8 cellular contexts compared by ENCODE assay signal in genomic region chr13:99658266-99658991, GRCh38. TPM values are rescaled to one million over a fixed set of nuclear protein-coding genes. Genes with fewer than 3 reads are reported as not detected.
A peak's percentile ranks its signal among the peaks of the same experiment; 100 is the strongest.
DNase-seq lines count a peak whose midpoint lies in the region; ATAC-seq, FAIRE-seq and TF ChIP-seq lines count a peak whose summit lies in the region.

No MANE protein-coding gene starts in this region.

- H3K9me2 ChIP-seq in MM.1S (replicated peaks; ENCODE audit: insufficient read depth, low read length), result no peaks in the 10 kb centered on the region

- peak overlapping the region; percentile 17; the same call in 1 of the 2 replicates for H3K4me2 ChIP-seq in MM.1S (ENCODE audit: low read depth, low read length)
- peak overlapping the region; percentile 95 for H3K4me2 ChIP-seq in smooth muscle cell

- H3K4me1 ChIP-seq in MM.1S (ENCODE audit: low read length), result no peaks in the 10 kb centered on the region
- H3K4me1 ChIP-seq in smooth muscle cell (ENCODE audit: low read depth), result peaks cover 61% of the 10 kb centered on the region

- WGBS in smooth muscle cell (ENCODE audit: low lambda C conversion rate), result 3% methylated on average over 24 of the region's 26 CpGs

- H2AFZ ChIP-seq in MM.1S (ENCODE audit: low read length), result no peak overlapping the region
- peak overlapping the region; percentile 99 for H2AFZ ChIP-seq in smooth muscle cell (ENCODE audit: low read depth)

- H3K9ac ChIP-seq in MM.1S (ENCODE audit: low read length) (no peak overlapping the region), smooth muscle cell (ENCODE audit: low read depth) (peak overlapping the region; percentile 61)

- H3F3A ChIP-seq in MM.1S (ENCODE audit: insufficient read depth, low read length) (no peaks in the 10 kb centered on the region; the same call in 1 of the 2 replicates), smooth muscle cell (ENCODE audit: low read depth) (no peaks in the 10 kb centered on the region)

- no peak for FAIRE-seq in HTR-8/SVneo (lab: Jason Lieb, UNC)

- no peaks in the 10 kb centered on the region for H4K20me1 ChIP-seq in MM.1S (ENCODE audit: insufficient read depth, low read length)
- no peaks in the 10 kb centered on the region for H4K20me1 ChIP-seq in smooth muscle cell (ENCODE audit: low read depth)

- H3K4me3 ChIP-seq in MM.1S (ENCODE audit: low read length), result no peak overlapping the region
- peak overlapping the region; percentile 60 for H3K4me3 ChIP-seq in smooth muscle cell

- no peaks in the 10 kb centered on the region for H3K36me3 ChIP-seq in MM.1S (replicated peaks; ENCODE audit: insufficient read depth, low read length)
- no peaks in the 10 kb centered on the region for H3K36me3 ChIP-seq in smooth muscle cell (ENCODE audit: low read depth)

- TF ChIP-seq CTCF in MM.1S (IDR thresholded peaks at IDR 0.05; ENCODE audit: low read length), result peak; percentile 31
- TF ChIP-seq CTCF in VCaP (conservative IDR thresholded peaks at IDR 0.05), result peak; percentile 83
- TF ChIP-seq CTCF in smooth muscle cell (IDR thresholded peaks at IDR 0.05; ENCODE audit: borderline replicate concordance, insufficient read depth, poor library complexity, severe bottlenecking), result peak; percentile 39

- H3K79me2 ChIP-seq in MM.1S (ENCODE audit: low read length), result no peaks in the 10 kb centered on the region
- no peaks in the 10 kb centered on the region for H3K79me2 ChIP-seq in smooth muscle cell (ENCODE audit: low read depth)

- DNase-seq in C1 segment of cervical spinal cord (lab: John Stamatoyannopoulos, UW) (peak in 12 of 14 donors; percentile 24 to 86 (median 56)), MM.1S (peak; percentile 45), caudate nucleus (lab: John Stamatoyannopoulos, UW) (peak in 51 of 61 donors; percentile 8 to 77 (median 44)), iris pigment epithelial cell (ENCODE audit: low read depth) (peak; percentile 54), smooth muscle cell (lab: John Stamatoyannopoulos, UW; ENCODE audit: unreplicated experiment) (peak; percentile 31), HTR-8/SVneo (ENCODE audit: insufficient read length, low spot score) (no peak)

- H3K9me3 ChIP-seq in MM.1S (replicated peaks; ENCODE audit: insufficient read depth, low read length) (no peaks in the 10 kb centered on the region), smooth muscle cell (replicated peaks; ENCODE audit: low read depth) (no peaks in the 10 kb centered on the region)

- H3K27me3 ChIP-seq in MM.1S (replicated peaks; ENCODE audit: insufficient read depth, low read length) (no peaks in the 10 kb centered on the region), smooth muscle cell (ENCODE audit: low read depth) (peaks cover 33% of the 10 kb centered on the region)

- peak; percentile 45 for ATAC-seq in GM19467 (IDR thresholded peaks at IDR 0.05; ENCODE audit: unreplicated experiment)

- H3K27ac ChIP-seq in MM.1S (ENCODE audit: low read length) (no peak overlapping the region), VCaP (peak overlapping the region; percentile 89), caudate nucleus (ENCODE audit: low read depth, low read length) (peak overlapping the region; percentile 88), smooth muscle cell (ENCODE audit: low read depth) (no peak overlapping the region)

RNA-seq across cellular contexts. Expression of gene CLYBL, which starts 51.9 kb away (rescaled TPM):
- 4.3 and 12.5 TPM in 2 replicates for total RNA-seq in smooth muscle cell
- 5.8 and 8.1 TPM in 2 replicates for polyA plus RNA-seq in smooth muscle cell

Comparison
In these comparisons a context has a peak if more than half of its experiments do, and no peak if none do; other contexts are left out.
1. H3K27ac ChIP-seq: peak in VCaP (single experiment) and caudate nucleus (single experiment); none in MM.1S (single experiment) and smooth muscle cell (single experiment).
2. CTCF ChIP-seq: peak in every context shown above with its lines; median percentile 83 in VCaP; 39 in smooth muscle cell; 31 in MM.1S.